Comparison of ENCODE assay signal across 9 cellular contexts in the genomic region with DNA sequence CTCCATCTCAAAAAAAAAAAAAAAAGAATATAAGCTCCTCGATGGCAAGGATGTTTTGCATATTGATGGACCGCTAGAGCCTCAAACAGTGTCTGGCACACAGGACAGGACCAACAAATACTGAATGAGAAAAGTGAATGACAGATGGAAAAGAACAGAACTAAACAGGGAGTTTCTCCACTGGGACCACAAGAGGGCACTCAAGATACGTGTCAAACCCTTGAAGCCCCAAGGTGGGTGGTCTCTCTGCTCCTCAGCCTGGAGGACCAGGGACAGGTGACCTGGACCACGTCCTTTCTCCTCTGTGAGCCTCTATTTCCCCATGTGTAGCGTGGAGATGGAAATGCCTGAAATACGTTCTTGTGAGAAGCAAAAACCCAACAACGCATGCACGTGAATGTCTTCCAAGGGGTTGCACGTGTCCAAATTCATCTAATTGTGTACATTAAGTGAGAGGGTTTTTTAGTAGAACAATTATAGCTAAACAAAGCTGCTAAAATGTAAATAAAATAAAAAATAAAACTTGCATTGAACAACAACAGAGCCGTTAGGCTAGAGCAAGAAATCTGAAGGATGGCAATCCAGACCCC. TPM values are rescaled to one million over a fixed set of nuclear protein-coding genes. Genes with fewer than 3 reads are reported as not detected.
DNase-seq lines count a peak whose midpoint lies in the region; ATAC-seq and TF ChIP-seq lines count a peak whose summit lies in the region.
"Had no signal": no experiment of that assay in that cellular context is flagged by ENCODE, and none has a peak within 500 bp of the region (broad histone marks: within the 10 kb centered on the region; RNA-seq: fewer than 3 reads in every experiment).

No MANE protein-coding gene starts in this region.

- no peak for ATAC-seq in activated CD4-positive, CD25-positive, alpha-beta regulatory T cell treated with anti-CD3 and anti-CD28 coated beads, Interleukin-2, amount 50 U/mL, for 24 hours

- H3K4me3 ChIP-seq in uterus: no peak overlapping the region

- no peaks in the 10 kb centered on the region for H3K36me3 ChIP-seq in uterus

- H3K27me3 ChIP-seq in uterus: no peaks in the 10 kb centered on the region

- DNase-seq in NCI-H2081 (lab: John Stamatoyannopoulos, UW) (peak; percentile 9 to 46), NCI-H2081 treated with DMSO at 0.1 percent for 48 hours (lab: John Stamatoyannopoulos, UW) (no peak), SHP77 treated with DMSO at 0.1 percent for 48 hours (lab: John Stamatoyannopoulos, UW) (peak; percentile 23), fibroblast of gingiva (ENCODE audit: low read depth) (peak; percentile 28), posterior vena cava (ENCODE audit: low spot score) (peak; percentile 31), uterus (no peak)

- no peak overlapping the region for H3K27ac ChIP-seq in uterus

- peak in 2 of 4 experiments; percentile 28 to 31 for TF ChIP-seq CTCF in uterus (IDR thresholded peaks at IDR 0.05)

- no peaks in the 10 kb centered on the region for H3K9me3 ChIP-seq in uterus

- peak; percentile 62 for TF ChIP-seq RAD21 in Ishikawa (IDR thresholded peaks at IDR 0.05; ENCODE audit: low read depth)

- H3K4me1 ChIP-seq in uterus: no peaks in the 10 kb centered on the region

- TF ChIP-seq EP300 in Ishikawa (IDR thresholded peaks at IDR 0.05; ENCODE audit: borderline replicate concordance): no peak

- intact Hi-C loops in posterior vena cava (cut with DNase I) (loop anchor here in 1 of 2 donors (5.0 kb wide), 1 partner anchor 1241 kb away; no protein-coding TSS in a partner anchor), uterus (cut with DNase I; ENCODE audit: low total_unique reads) (no loop called here)

- no peak for TF ChIP-seq POLR2A in uterus (IDR thresholded peaks at IDR 0.05)

TF ChIP-seq in Ishikawa, 13 proteins besides CTCF, POLR2A, EP300 and RAD21:
- TF ChIP-seq USF1 (IDR thresholded peaks at IDR 0.05) (no peak), ZBTB7A (IDR thresholded peaks at IDR 0.05; ENCODE audit: low read depth) (no peak), REST (IDR thresholded peaks at IDR 0.05; ENCODE audit: low read depth) (no peak)

RNA-seq across cellular contexts. Expression of gene CDC42EP5, which starts 5.7 kb away (rescaled TPM):
- total RNA-seq in posterior vena cava (10 to 100 TPM; 24.8 to 25.7 TPM), uterus (10 to 100 TPM in 2 of 4 donors, 1 to 10 TPM in 2; 1.8 to 39.8 (median 16.1) TPM)
- total RNA-seq: CD4-positive, CD25-positive, alpha-beta regulatory T cell had no signal

RNA-seq across cellular contexts. Expression of gene LENG9, which starts 15.2 kb away (rescaled TPM):
- 1 to 10 TPM; 4.2 to 5.1 TPM for total RNA-seq in posterior vena cava
- 1 to 10 TPM in 3 of 4 donors, not detected in 1; 3.7 to 7.1 (median 3.8) TPM for total RNA-seq in uterus

RNA-seq across cellular contexts. Expression of gene LAIR2, which starts 23.9 kb away (rescaled TPM):
- total RNA-seq in posterior vena cava (not detected), uterus (not detected)

RNA-seq across cellular contexts. Expression of gene LENG8, which starts 29.8 kb away (rescaled TPM):
- total RNA-seq in posterior vena cava: 100 to 1,000 TPM; 113 to 140 TPM
- total RNA-seq in uterus: 100 to 1,000 TPM in 2 of 4 donors, 10 to 100 TPM in 2; 58.1 to 275 (median 91.4) TPM

Comparison
In these comparisons a context has a peak if more than half of its experiments do, and no peak if none do; other contexts are left out.
1. DNase-seq: peak in NCI-H2081 (2 of 2), SHP77 treated with DMSO at 0.1 percent for 48 hours (single experiment), fibroblast of gingiva (single experiment) and posterior vena cava (single experiment); none in NCI-H2081 treated with DMSO at 0.1 percent for 48 hours (single experiment) and uterus (0 of 2).